ENCODE assay signal across 1 cellular context in the genomic region with DNA sequence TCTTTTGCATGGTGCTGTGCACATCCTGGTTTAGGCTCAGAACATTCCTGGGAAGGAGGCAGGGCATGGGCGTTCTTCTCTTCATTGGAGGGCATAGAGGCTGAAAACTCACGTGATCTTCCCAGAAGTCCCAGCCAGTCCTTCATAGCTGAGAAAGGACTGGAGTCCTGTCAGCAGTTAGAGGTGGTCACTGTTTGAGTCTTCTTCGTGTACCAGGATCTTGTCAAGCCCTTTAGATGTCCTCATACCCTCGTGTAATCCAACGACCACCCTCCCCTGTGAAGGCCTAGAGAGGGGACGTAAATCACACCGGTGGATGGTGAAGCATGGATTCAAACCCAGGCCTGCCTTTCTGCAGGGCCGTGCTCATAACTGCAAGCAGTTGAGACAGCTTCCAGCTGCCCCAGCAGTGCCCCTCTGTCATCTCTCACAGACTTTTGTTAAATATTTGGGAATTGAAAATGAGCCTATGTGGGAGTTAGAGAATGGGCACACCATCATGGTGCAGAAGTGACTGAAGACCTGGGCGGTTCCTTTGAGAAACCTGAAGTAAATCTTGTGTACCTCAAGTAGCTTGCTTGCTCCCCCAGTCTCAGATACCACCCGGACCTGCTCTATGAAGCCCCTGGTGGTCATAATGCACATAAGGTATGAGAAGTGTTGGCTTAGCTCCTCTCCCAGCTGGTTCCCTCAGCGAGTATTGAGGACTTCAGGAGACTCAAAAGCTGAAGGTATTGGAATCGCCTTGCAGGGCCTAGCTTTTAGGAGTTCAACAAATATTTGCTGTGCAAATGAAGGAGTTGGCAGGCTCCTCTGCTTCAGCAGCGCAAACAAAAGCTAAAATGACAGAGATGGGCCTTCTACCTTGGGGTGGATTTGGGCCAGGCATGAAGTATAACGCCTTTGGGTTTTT.
TF ChIP-seq lines count a peak whose summit lies in the region.

No MANE protein-coding gene starts in this region.

TF ChIP-seq in HepG2, 621 proteins besides CTCF, POLR2A, EP300 and RAD21 (continued from another document and continues in another):
- TF ChIP-seq, protein P1, sequence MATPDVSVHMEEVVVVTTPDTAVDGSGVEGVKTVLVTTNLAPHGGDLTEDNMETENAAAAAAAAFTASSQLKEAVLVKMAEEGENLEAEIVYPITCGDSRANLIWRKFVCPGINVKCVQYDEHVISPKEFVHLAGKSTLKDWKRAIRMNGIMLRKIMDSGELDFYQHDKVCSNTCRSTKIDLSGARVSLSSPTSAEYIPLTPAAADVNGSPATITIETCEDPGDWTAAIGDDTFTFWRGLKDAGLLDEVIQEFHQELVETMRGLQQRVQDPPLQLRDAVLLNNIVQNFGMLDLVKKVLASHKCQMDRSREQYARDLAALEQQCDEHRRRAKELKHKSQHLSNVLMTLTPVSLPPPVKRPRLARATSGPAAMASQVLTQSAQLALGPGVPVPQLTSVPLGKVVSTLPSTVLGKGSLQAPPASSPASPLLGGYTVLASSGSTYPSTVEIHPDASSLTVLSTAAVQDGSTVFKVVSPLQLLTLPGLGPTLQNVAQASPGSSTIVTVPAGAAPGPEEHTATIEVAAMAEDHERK (CRISPR knock-in tag; IDR thresholded peaks at IDR 0.05; ENCODE audit: low read depth), result no peak
- no peak for TF ChIP-seq RXRB (CRISPR knock-in tag; IDR thresholded peaks at IDR 0.05; ENCODE audit: borderline replicate concordance)
- TF ChIP-seq NFYB (CRISPR knock-in tag; IDR thresholded peaks at IDR 0.05), result peak; percentile 62
- TF ChIP-seq ATRX (CRISPR knock-in tag; IDR thresholded peaks at IDR 0.05; ENCODE audit: borderline replicate concordance), result no peak
- peak; percentile 83 for TF ChIP-seq XRCC5 (optimal IDR thresholded peaks at IDR 0.05; ENCODE audit: low read length)
- TF ChIP-seq ERF (CRISPR knock-in tag; IDR thresholded peaks at IDR 0.05), result peak; percentile 43; the same call in 1 of the 2 replicates
- TF ChIP-seq ZBTB20 (CRISPR knock-in tag; IDR thresholded peaks at IDR 0.05; ENCODE audit: borderline replicate concordance, low read depth), result 0 out of 2 replicates have a peak, but pooled peaks have one; percentile 36
- no peak for TF ChIP-seq MEF2D (CRISPR knock-in tag; IDR thresholded peaks at IDR 0.05)
- TF ChIP-seq, protein P2, sequence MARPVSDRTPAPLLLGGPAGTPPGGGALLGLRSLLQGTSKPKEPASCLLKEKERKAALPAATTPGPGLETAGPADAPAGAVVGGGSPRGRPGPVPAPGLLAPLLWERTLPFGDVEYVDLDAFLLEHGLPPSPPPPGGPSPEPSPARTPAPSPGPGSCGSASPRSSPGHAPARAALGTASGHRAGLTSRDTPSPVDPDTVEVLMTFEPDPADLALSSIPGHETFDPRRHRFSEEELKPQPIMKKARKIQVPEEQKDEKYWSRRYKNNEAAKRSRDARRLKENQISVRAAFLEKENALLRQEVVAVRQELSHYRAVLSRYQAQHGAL (CRISPR knock-in tag; IDR thresholded peaks at IDR 0.05; ENCODE audit: not compliant biosample characterization), result no peak
- TF ChIP-seq SOX6 (IDR thresholded peaks at IDR 0.05), result no peak
- 0 out of 2 replicates have a peak, but pooled peaks have one; percentile 20 for TF ChIP-seq SOX6 (CRISPR knock-in tag; IDR thresholded peaks at IDR 0.05)
- TF ChIP-seq NCOA2 (CRISPR knock-in tag; IDR thresholded peaks at IDR 0.05), result peak; percentile 34; the same call in 1 of the 2 replicates
- TF ChIP-seq FOXA1 (IDR thresholded peaks at IDR 0.05), result no peak
- no peak for TF ChIP-seq FOXA1 (CRISPR knock-in tag; IDR thresholded peaks at IDR 0.05)
- TF ChIP-seq ZNF782 (CRISPR knock-in tag; IDR thresholded peaks at IDR 0.05; ENCODE audit: borderline replicate concordance), result no peak
- TF ChIP-seq, protein P3, sequence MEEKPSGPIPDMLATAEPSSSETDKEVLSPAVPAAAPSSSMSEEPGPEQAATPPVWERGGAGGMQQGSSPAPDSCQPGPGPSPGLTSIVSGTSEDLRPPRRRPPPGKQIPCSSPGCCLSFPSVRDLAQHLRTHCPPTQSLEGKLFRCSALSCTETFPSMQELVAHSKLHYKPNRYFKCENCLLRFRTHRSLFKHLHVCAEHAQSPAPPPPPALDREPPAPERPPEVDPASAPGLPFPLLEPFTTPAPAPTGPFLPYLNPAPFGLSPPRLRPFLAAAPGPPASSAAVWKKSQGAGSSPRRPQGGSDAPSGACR (CRISPR knock-in tag; IDR thresholded peaks at IDR 0.05), result 0 out of 2 replicates have a peak, but pooled peaks have one; percentile 38
- no peak for TF ChIP-seq FOSL2 (CRISPR knock-in tag; IDR thresholded peaks at IDR 0.05)
- TF ChIP-seq, protein P4, sequence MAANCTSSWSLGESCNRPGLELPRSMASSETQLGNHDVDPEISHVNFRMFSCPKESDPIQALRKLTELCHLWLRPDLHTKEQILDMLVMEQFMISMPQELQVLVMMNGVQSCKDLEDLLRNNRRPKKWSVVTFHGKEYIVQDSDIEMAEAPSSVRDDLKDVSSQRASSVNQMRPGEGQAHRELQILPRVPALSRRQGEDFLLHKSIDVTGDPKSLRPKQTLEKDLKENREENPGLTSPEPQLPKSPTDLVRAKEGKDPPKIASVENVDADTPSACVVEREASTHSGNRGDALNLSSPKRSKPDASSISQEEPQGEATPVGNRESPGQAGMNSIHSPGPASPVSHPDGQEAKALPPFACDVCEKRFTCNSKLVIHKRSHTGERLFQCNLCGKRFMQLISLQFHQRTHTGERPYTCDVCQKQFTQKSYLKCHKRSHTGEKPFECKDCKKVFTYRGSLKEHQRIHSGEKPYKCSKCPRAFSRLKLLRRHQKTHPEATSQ (CRISPR knock-in tag; IDR thresholded peaks at IDR 0.05; ENCODE audit: borderline replicate concordance), result 0 out of 2 replicates have a peak, but pooled peaks have one; percentile 46
- TF ChIP-seq, protein P5, sequence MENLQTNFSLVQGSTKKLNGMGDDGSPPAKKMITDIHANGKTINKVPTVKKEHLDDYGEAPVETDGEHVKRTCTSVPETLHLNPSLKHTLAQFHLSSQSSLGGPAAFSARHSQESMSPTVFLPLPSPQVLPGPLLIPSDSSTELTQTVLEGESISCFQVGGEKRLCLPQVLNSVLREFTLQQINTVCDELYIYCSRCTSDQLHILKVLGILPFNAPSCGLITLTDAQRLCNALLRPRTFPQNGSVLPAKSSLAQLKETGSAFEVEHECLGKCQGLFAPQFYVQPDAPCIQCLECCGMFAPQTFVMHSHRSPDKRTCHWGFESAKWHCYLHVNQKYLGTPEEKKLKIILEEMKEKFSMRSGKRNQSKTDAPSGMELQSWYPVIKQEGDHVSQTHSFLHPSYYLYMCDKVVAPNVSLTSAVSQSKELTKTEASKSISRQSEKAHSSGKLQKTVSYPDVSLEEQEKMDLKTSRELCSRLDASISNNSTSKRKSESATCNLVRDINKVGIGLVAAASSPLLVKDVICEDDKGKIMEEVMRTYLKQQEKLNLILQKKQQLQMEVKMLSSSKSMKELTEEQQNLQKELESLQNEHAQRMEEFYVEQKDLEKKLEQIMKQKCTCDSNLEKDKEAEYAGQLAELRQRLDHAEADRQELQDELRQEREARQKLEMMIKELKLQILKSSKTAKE (CRISPR knock-in tag; IDR thresholded peaks at IDR 0.05; ENCODE audit: borderline replicate concordance), result no peak
- TF ChIP-seq, protein P6, sequence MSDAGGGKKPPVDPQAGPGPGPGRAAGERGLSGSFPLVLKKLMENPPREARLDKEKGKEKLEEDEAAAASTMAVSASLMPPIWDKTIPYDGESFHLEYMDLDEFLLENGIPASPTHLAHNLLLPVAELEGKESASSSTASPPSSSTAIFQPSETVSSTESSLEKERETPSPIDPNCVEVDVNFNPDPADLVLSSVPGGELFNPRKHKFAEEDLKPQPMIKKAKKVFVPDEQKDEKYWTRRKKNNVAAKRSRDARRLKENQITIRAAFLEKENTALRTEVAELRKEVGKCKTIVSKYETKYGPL (CRISPR knock-in tag; IDR thresholded peaks at IDR 0.05), result 0 out of 2 replicates have a peak, but pooled peaks have one; percentile 16
- TF ChIP-seq SCMH1 (CRISPR knock-in tag; IDR thresholded peaks at IDR 0.05; ENCODE audit: borderline replicate concordance), result no peak
- TF ChIP-seq ZMYM4 (CRISPR knock-in tag; IDR thresholded peaks at IDR 0.05), result peak; percentile 34
- no peak for TF ChIP-seq ZEB1 (IDR thresholded peaks at IDR 0.05; ENCODE audit: insufficient replicate concordance, low read depth)
- TF ChIP-seq NFYC (CRISPR knock-in tag; IDR thresholded peaks at IDR 0.05), result peak; percentile 49; the same call in 1 of the 2 replicates
- no peak for TF ChIP-seq ISX (CRISPR knock-in tag; conservative IDR thresholded peaks at IDR 0.05)
- TF ChIP-seq NR2F6 (IDR thresholded peaks at IDR 0.05), result no peak
- TF ChIP-seq NR2F6 (CRISPR knock-in tag; IDR thresholded peaks at IDR 0.05), result no peak
- TF ChIP-seq, protein P7, sequence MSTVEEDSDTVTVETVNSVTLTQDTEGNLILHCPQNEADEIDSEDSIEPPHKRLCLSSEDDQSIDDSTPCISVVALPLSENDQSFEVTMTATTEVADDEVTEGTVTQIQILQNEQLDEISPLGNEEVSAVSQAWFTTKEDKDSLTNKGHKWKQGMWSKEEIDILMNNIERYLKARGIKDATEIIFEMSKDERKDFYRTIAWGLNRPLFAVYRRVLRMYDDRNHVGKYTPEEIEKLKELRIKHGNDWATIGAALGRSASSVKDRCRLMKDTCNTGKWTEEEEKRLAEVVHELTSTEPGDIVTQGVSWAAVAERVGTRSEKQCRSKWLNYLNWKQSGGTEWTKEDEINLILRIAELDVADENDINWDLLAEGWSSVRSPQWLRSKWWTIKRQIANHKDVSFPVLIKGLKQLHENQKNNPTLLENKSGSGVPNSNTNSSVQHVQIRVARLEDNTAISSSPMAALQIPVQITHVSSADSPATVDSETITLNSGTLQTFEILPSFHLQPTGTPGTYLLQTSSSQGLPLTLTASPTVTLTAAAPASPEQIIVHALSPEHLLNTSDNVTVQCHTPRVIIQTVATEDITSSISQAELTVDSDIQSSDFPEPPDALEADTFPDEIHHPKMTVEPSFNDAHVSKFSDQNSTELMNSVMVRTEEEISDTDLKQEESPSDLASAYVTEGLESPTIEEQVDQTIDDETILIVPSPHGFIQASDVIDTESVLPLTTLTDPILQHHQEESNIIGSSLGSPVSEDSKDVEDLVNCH (CRISPR knock-in tag; IDR thresholded peaks at IDR 0.05), result no peak
- TF ChIP-seq STAG1 (CRISPR knock-in tag; IDR thresholded peaks at IDR 0.05), result peak; percentile 54
- TF ChIP-seq, protein P8, sequence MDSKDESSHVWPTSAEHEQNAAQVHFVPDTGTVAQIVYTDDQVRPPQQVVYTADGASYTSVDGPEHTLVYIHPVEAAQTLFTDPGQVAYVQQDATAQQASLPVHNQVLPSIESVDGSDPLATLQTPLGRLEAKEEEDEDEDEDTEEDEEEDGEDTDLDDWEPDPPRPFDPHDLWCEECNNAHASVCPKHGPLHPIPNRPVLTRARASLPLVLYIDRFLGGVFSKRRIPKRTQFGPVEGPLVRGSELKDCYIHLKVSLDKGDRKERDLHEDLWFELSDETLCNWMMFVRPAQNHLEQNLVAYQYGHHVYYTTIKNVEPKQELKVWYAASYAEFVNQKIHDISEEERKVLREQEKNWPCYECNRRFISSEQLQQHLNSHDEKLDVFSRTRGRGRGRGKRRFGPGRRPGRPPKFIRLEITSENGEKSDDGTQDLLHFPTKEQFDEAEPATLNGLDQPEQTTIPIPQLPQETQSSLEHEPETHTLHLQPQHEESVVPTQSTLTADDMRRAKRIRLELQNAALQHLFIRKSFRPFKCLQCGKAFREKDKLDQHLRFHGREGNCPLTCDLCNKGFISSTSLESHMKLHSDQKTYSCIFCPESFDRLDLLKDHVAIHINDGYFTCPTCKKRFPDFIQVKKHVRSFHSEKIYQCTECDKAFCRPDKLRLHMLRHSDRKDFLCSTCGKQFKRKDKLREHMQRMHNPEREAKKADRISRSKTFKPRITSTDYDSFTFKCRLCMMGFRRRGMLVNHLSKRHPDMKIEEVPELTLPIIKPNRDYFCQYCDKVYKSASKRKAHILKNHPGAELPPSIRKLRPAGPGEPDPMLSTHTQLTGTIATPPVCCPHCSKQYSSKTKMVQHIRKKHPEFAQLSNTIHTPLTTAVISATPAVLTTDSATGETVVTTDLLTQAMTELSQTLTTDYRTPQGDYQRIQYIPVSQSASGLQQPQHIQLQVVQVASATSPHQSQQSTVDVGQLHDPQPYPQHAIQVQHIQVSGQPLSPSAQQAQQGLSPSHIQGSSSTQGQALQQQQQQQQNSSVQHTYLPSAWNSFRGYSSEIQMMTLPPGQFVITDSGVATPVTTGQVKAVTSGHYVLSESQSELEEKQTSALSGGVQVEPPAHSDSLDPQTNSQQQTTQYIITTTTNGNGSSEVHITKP (CRISPR knock-in tag; IDR thresholded peaks at IDR 0.05; ENCODE audit: low read depth), result no peak
- TF ChIP-seq SMAD1 (CRISPR knock-in tag; IDR thresholded peaks at IDR 0.05; ENCODE audit: borderline replicate concordance, low read depth), result peak; percentile 76; the same call in 1 of the 2 replicates
- no peak for TF ChIP-seq JUND (CRISPR knock-in tag; IDR thresholded peaks at IDR 0.05)
- TF ChIP-seq RORA (CRISPR knock-in tag; IDR thresholded peaks at IDR 0.05), result no peak
- peak; percentile 53 for TF ChIP-seq ZNF781 (CRISPR knock-in tag; IDR thresholded peaks at IDR 0.05; ENCODE audit: borderline replicate concordance, not compliant biosample characterization)
- TF ChIP-seq PHF8 (CRISPR knock-in tag; IDR thresholded peaks at IDR 0.05), result peak; percentile 53
- no peak for TF ChIP-seq ZNF577 (CRISPR knock-in tag; IDR thresholded peaks at IDR 0.05; ENCODE audit: borderline replicate concordance, low read depth)
- no peak for TF ChIP-seq KLF15 (CRISPR knock-in tag; IDR thresholded peaks at IDR 0.05; ENCODE audit: borderline replicate concordance)
- no peak for TF ChIP-seq JARID2 (CRISPR knock-in tag; IDR thresholded peaks at IDR 0.05; ENCODE audit: insufficient replicate concordance)
- TF ChIP-seq HNRNPH1 (optimal IDR thresholded peaks at IDR 0.05; ENCODE audit: low read depth, low read length), result no peak
- no peak for TF ChIP-seq ZNF589 (CRISPR knock-in tag; conservative IDR thresholded peaks at IDR 0.05)
